10 cellular contexts compared by ENCODE assay signal in the genomic region with DNA sequence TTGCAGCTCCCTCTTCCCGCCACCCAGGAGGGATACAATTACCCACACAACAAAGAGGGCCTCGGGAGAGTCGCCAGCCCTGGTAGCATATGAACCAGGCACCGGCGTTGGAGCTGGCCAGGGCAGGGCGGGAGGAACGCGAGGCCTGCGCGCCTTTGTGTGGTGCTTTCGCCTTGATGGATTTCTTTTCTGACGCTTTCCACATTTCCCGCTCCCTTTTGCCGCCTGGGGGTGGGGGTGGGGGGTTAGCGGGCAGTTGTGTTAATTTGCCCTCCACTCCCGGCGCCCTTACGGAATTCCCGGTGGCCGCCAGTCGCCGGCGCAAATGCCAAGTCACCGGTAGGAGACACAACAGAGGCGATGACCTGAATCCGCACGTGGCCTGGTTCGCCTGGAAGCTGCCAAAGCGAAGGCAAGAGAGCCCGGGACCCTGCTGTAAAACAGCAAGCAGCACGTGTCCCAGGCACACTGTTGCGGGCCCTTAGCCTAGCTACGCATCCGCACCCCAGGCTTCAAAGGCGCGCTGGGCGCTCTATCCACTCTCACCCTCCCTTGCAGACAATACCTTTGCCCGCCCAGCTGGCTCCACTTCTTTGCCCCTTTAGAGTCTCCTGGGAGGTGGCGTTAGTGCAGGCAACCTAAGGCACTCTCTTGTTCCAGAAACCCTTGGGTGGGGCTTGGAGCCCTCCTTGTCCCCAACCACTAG. TPM values are rescaled to one million over a fixed set of nuclear protein-coding genes. Genes with fewer than 3 reads are reported as not detected.
A peak's percentile ranks its signal among the peaks of the same experiment; 100 is the strongest.
DNase-seq lines count a peak whose midpoint lies in the region; ATAC-seq and TF ChIP-seq lines count a peak whose summit lies in the region.
"Had no signal": no experiment of that assay in that cellular context is flagged by ENCODE, and none has a peak within 500 bp of the region (broad histone marks: within the 10 kb centered on the region; RNA-seq: fewer than 3 reads in every experiment).

No MANE protein-coding gene starts in this region.

- peaks cover 28% of the 10 kb centered on the region for H3K4me1 ChIP-seq in prostate gland (replicated peaks)

- no peak overlapping the region for H3K4me3 ChIP-seq in prostate gland

- H3K27me3 Mint-ChIP-seq in activated CD4-positive, alpha-beta T cell treated with anti-CD3 and anti-CD28 coated beads, Interleukin-2, amount 10 ng/mL, durations not matched to agents 7 days and 5 days: peaks cover 90% of the 10 kb centered on the region
- H3K27me3 Mint-ChIP-seq in activated CD4-positive, alpha-beta memory T cell treated with anti-CD3 and anti-CD28 coated beads, Interleukin-2, amount 10 ng/mL, durations not matched to agents 7 days and 5 days: peaks cover 90% of the 10 kb centered on the region
- H3K27me3 Mint-ChIP-seq in stimulated activated naive CD8-positive, alpha-beta T cell treated with anti-CD3 and anti-CD28 coated beads, Interleukin-15, Interleukin-2, amounts not matched to agents 100 ng/mL and 50 ng/mL, for 24 hours: peaks cover 89% of the 10 kb centered on the region

- no peak for TF ChIP-seq POLR2A in prostate gland (IDR thresholded peaks at IDR 0.05)

- peaks cover 44% of the 10 kb centered on the region for H3K27me3 ChIP-seq in prostate gland (replicated peaks; ENCODE audit: insufficient read depth)

- intact Hi-C loops in prostate gland (cut with DNase I): loop anchor here (10.0 kb wide), 1 partner anchor 325 kb away; no protein-coding TSS in a partner anchor

- H3K9me3 ChIP-seq in prostate gland: no peaks in the 10 kb centered on the region

- no peaks in the 10 kb centered on the region for H3K9me3 Mint-ChIP-seq in activated CD4-positive, alpha-beta T cell treated with anti-CD3 and anti-CD28 coated beads, Interleukin-2, amount 10 ng/mL, durations not matched to agents 7 days and 5 days
- H3K9me3 Mint-ChIP-seq in activated CD4-positive, alpha-beta memory T cell treated with anti-CD3 and anti-CD28 coated beads, Interleukin-2, amount 10 ng/mL, durations not matched to agents 7 days and 5 days: no peaks in the 10 kb centered on the region
- H3K9me3 Mint-ChIP-seq in stimulated activated naive CD8-positive, alpha-beta T cell treated with anti-CD3 and anti-CD28 coated beads, Interleukin-15, Interleukin-2, amounts not matched to agents 100 ng/mL and 50 ng/mL, for 24 hours: no peaks in the 10 kb centered on the region

- no peak for ATAC-seq in HG02571 (IDR thresholded peaks at IDR 0.05; ENCODE audit: unreplicated experiment)

- CTCF ChIA-PET in activated CD4-positive, alpha-beta T cell treated with anti-CD3 and anti-CD28 coated beads, Interleukin-2, amount 10 ng/mL, durations not matched to agents 7 days and 5 days (lab: Charles Lee): interaction anchor here (0.6 to 2.1 kb wide), 5 partner anchors 109 to 462 kb away, joined by 3 to 6 read pairs (median 6); partner anchors contain the start of gene GORASP2
- CTCF ChIA-PET in activated CD4-positive, alpha-beta memory T cell treated with anti-CD3 and anti-CD28 coated beads, Interleukin-2, amount 10 ng/mL, durations not matched to agents 7 days and 5 days (lab: Charles Lee): interaction anchor here (0.7 to 2.8 kb wide), 9 partner anchors 31 to 458 kb away, joined by 3 to 11 read pairs (median 4); partner anchors contain the start of genes GORASP2 and SP5

- no peaks in the 10 kb centered on the region for H3K36me3 ChIP-seq in prostate gland

- 32% methylated on average over 39 of the region's 39 CpGs for whole genome bisulfite sequencing in prostate gland

- H3K4me1 Mint-ChIP-seq in activated CD4-positive, alpha-beta T cell treated with anti-CD3 and anti-CD28 coated beads, Interleukin-2, amount 10 ng/mL, durations not matched to agents 7 days and 5 days: peaks cover 60% of the 10 kb centered on the region
- H3K4me1 Mint-ChIP-seq in activated CD4-positive, alpha-beta memory T cell treated with anti-CD3 and anti-CD28 coated beads, Interleukin-2, amount 10 ng/mL, durations not matched to agents 7 days and 5 days: peaks cover 59% of the 10 kb centered on the region
- H3K4me1 Mint-ChIP-seq in stimulated activated naive CD8-positive, alpha-beta T cell treated with anti-CD3 and anti-CD28 coated beads, Interleukin-15, Interleukin-2, amounts not matched to agents 100 ng/mL and 50 ng/mL, for 24 hours (ENCODE audit: low read depth): peaks cover 62% of the 10 kb centered on the region

- POLR2A ChIA-PET in activated CD4-positive, alpha-beta T cell treated with anti-CD3 and anti-CD28 coated beads, Interleukin-2, amount 10 ng/mL, durations not matched to agents 7 days and 5 days (lab: Charles Lee): no interaction called here
- POLR2A ChIA-PET in activated CD4-positive, alpha-beta memory T cell treated with anti-CD3 and anti-CD28 coated beads, Interleukin-2, amount 10 ng/mL, durations not matched to agents 7 days and 5 days (lab: Charles Lee): no interaction called here

- H3K4me3 Mint-ChIP-seq in activated CD4-positive, alpha-beta T cell treated with anti-CD3 and anti-CD28 coated beads, Interleukin-2, amount 10 ng/mL, durations not matched to agents 7 days and 5 days: peak overlapping the region; percentile 60
- H3K4me3 Mint-ChIP-seq in activated CD4-positive, alpha-beta memory T cell treated with anti-CD3 and anti-CD28 coated beads, Interleukin-2, amount 10 ng/mL, durations not matched to agents 7 days and 5 days: peak overlapping the region; percentile 46
- H3K4me3 Mint-ChIP-seq in stimulated activated naive CD8-positive, alpha-beta T cell treated with anti-CD3 and anti-CD28 coated beads, Interleukin-15, Interleukin-2, amounts not matched to agents 100 ng/mL and 50 ng/mL, for 24 hours: peak overlapping the region; percentile 73

- no peak for TF ChIP-seq CTCF in prostate gland (IDR thresholded peaks at IDR 0.05)

- no peak overlapping the region for H3K27ac Mint-ChIP-seq in activated CD4-positive, alpha-beta T cell treated with anti-CD3 and anti-CD28 coated beads, Interleukin-2, amount 10 ng/mL, durations not matched to agents 7 days and 5 days
- H3K27ac Mint-ChIP-seq in activated CD4-positive, alpha-beta memory T cell treated with anti-CD3 and anti-CD28 coated beads, Interleukin-2, amount 10 ng/mL, durations not matched to agents 7 days and 5 days: no peak overlapping the region
- H3K27ac Mint-ChIP-seq in stimulated activated naive CD8-positive, alpha-beta T cell treated with anti-CD3 and anti-CD28 coated beads, Interleukin-15, Interleukin-2, amounts not matched to agents 100 ng/mL and 50 ng/mL, for 24 hours: no peak overlapping the region

- DNase-seq in activated CD4-positive, alpha-beta T cell treated with anti-CD3 and anti-CD28 coated beads, Interleukin-2, amount 10 ng/mL, durations not matched to agents 7 days and 5 days: no peak
- no peak for DNase-seq in activated CD4-positive, alpha-beta T cell treated with anti-CD3 and anti-CD28 coated beads for 1 hour
- DNase-seq in activated CD4-positive, alpha-beta memory T cell treated with anti-CD3 and anti-CD28 coated beads, Interleukin-2, amount 10 ng/mL, durations not matched to agents 7 days and 5 days: no peak
- DNase-seq in iPS-NIHi7 (ENCODE audit: extremely low spot score) (peak; percentile 44), LoVo (ENCODE audit: low spot score) (no peak), prostate gland (ENCODE audit: low spot score) (no peak)
- DNase-seq: NCI-H446 had no signal

- no peak overlapping the region for H3K27ac ChIP-seq in prostate gland

- H3K36me3 Mint-ChIP-seq in activated CD4-positive, alpha-beta T cell treated with anti-CD3 and anti-CD28 coated beads, Interleukin-2, amount 10 ng/mL, durations not matched to agents 7 days and 5 days (ENCODE audit: low read depth): peaks cover 2% of the 10 kb centered on the region
- no peaks in the 10 kb centered on the region for H3K36me3 Mint-ChIP-seq in activated CD4-positive, alpha-beta memory T cell treated with anti-CD3 and anti-CD28 coated beads, Interleukin-2, amount 10 ng/mL, durations not matched to agents 7 days and 5 days (ENCODE audit: low read depth)
- H3K36me3 Mint-ChIP-seq in stimulated activated naive CD8-positive, alpha-beta T cell treated with anti-CD3 and anti-CD28 coated beads, Interleukin-15, Interleukin-2, amounts not matched to agents 100 ng/mL and 50 ng/mL, for 24 hours (ENCODE audit: low read depth): no peaks in the 10 kb centered on the region

RNA-seq across cellular contexts. Expression of gene GAD1, which starts 3.4 kb away (rescaled TPM):
- total RNA-seq in activated CD4-positive, alpha-beta T cell treated with anti-CD3 and anti-CD28 coated beads, Interleukin-2, amount 10 ng/mL, durations not matched to agents 7 days and 5 days: 1 to 10 TPM; 1.4 to 1.7 TPM
- 1 to 10 TPM; 1.5 to 2.2 TPM for total RNA-seq in activated CD4-positive, alpha-beta memory T cell treated with anti-CD3 and anti-CD28 coated beads, Interleukin-2, amount 10 ng/mL, durations not matched to agents 7 days and 5 days
- total RNA-seq in prostate gland: 10 to 100 TPM in 1 of 2 donors, 1 to 10 TPM in 1; 2.9 to 16.7 TPM
- total RNA-seq: mononuclear cell had no signal

RNA-seq across cellular contexts. Expression of gene ERICH2, which starts 49.9 kb away (rescaled TPM):
- total RNA-seq in activated CD4-positive, alpha-beta T cell treated with anti-CD3 and anti-CD28 coated beads, Interleukin-2, amount 10 ng/mL, durations not matched to agents 7 days and 5 days: not detected
- not detected for total RNA-seq in activated CD4-positive, alpha-beta memory T cell treated with anti-CD3 and anti-CD28 coated beads, Interleukin-2, amount 10 ng/mL, durations not matched to agents 7 days and 5 days
- under 1 TPM in 1 of 2 donors, not detected in 1; 0.73 TPM for total RNA-seq in prostate gland
- total RNA-seq: mononuclear cell had no signal
